24 cellular contexts compared by ENCODE assay signal in genomic region chr11:38835986-38836385, GRCh38.
DNase-seq lines count a peak whose midpoint lies in the region; ATAC-seq, FAIRE-seq and TF ChIP-seq lines count a peak whose summit lies in the region.
"Had no signal": no experiment of that assay in that cellular context is flagged by ENCODE, and none has a peak within 500 bp of the region (broad histone marks: within the 10 kb centered on the region; RNA-seq: fewer than 3 reads in every experiment).

No MANE protein-coding gene starts in this region.

- H3K4me1 Mint-ChIP-seq in T-helper 17 cell, result no peaks in the 10 kb centered on the region
- H3K4me1 Mint-ChIP-seq: B cell, CD14-positive monocyte had no signal

- no peak overlapping the region for H3K4ac ChIP-seq in H1 (replicated peaks; ENCODE audit: insufficient read length, low read depth, low read length)

- H2BK5ac ChIP-seq in H1 (ENCODE audit: low read depth, low read length), result no peak overlapping the region

- no peak overlapping the region for H3K27ac Mint-ChIP-seq in T-helper 17 cell
- H3K27ac Mint-ChIP-seq: B cell; CD14-positive monocyte; T-helper 1 cell treated with Interleukin-12 subunit alpha and Interleukin-12 subunit beta and Interleukin-4 antibody, amounts not matched to agents 30 μg/mL and 1 μg/mL, for 36 hours had no signal

- H3K18ac ChIP-seq in H1 (ENCODE audit: extremely low read depth, low read length), result no peak overlapping the region

- H2AK5ac ChIP-seq in H1 (ENCODE audit: low read depth, low read length), result no peak overlapping the region

- no peak overlapping the region for H3K4me3 Mint-ChIP-seq in T-helper 17 cell
- H3K4me3 Mint-ChIP-seq: B cell; CD14-positive monocyte; T-helper 1 cell treated with Interleukin-12 subunit alpha and Interleukin-12 subunit beta and Interleukin-4 antibody, amounts not matched to agents 30 μg/mL and 1 μg/mL, for 36 hours had no signal

- H3K9ac ChIP-seq in H1 (replicated peaks in 1 of 4; ENCODE audit: extremely low read depth in 1 of 4, low read depth in 3 of 4, low read length in 3 of 4), result no peak overlapping the region

- peak; percentile 6 for DNase-seq in NCI-H748 (lab: John Stamatoyannopoulos, UW; ENCODE audit: unreplicated experiment)
- no peak for DNase-seq in NCI-H748 treated with DMSO at 0.1 percent for 48 hours (lab: John Stamatoyannopoulos, UW)
- DNase-seq in NCI-H2081 treated with DMSO at 0.1 percent for 48 hours (lab: John Stamatoyannopoulos, UW), result peak; percentile 55
- DNase-seq in H1 (ENCODE audit: low read depth in 1 of 2, low spot score in 2 of 2), result no peak
- DNase-seq in activated effector memory CD4-positive, alpha-beta T cell treated with anti-CD3 and anti-CD28 coated beads, Interleukin-2, amount 50 U/mL, for 16 hours, result no peak
- DNase-seq in T-helper 17 cell, result no peak
- DNase-seq: COR-L47, DMS79, HCEC 1CT, MM.1S, NCI-H1092, NCI-H1694, NCI-H510A treated with DMSO at 0.1 percent for 48 hours, OCI-M1 had no signal

- H3K9me3 ChIP-seq in H1 (ENCODE audit: insufficient read depth in 2 of 2, low read depth in 1 of 2, low read length in 1 of 2), result no peaks in the 10 kb centered on the region
- no peaks in the 10 kb centered on the region for H3K9me3 ChIP-seq in T-helper 17 cell (ENCODE audit: control insufficient read depth, low read length, poor library complexity, severe bottlenecking)

- H3K4me2 ChIP-seq in H1 (ENCODE audit: insufficient read depth in 1 of 2, low read depth in 2 of 2, low read length in 2 of 2), result no peak overlapping the region

- no peak overlapping the region for H3K27ac ChIP-seq in H1 (ENCODE audit: low read depth, low read length)
- H3K27ac ChIP-seq: HL-60, SJSA1 had no signal

- no peak overlapping the region for H3K56ac ChIP-seq in H1 (replicated peaks; ENCODE audit: insufficient read length, low read depth, low read length)

- ATAC-seq in GM18517 (IDR thresholded peaks at IDR 0.05; ENCODE audit: unreplicated experiment) (no peak), T-helper 17 cell (no peak)
- ATAC-seq: HepG2, K562, Right ventricle myocardium inferior had no signal

- no peak overlapping the region for H2BK15ac ChIP-seq in H1 (ENCODE audit: low read length)

- no peak overlapping the region for H2BK20ac ChIP-seq in H1 (ENCODE audit: low read length)

- H3K36me3 Mint-ChIP-seq in T-helper 17 cell (ENCODE audit: low read depth), result no peaks in the 10 kb centered on the region
- H3K36me3 Mint-ChIP-seq: CD14-positive monocyte had no signal

- H4K5ac ChIP-seq in H1 (ENCODE audit: insufficient read length, low read depth, low read length), result no peak overlapping the region

- H3K27me3 Mint-ChIP-seq in T-helper 17 cell, result no peaks in the 10 kb centered on the region
- H3K27me3 Mint-ChIP-seq: B cell had no signal

- FAIRE-seq in H1 (lab: Jason Lieb, UNC), result no peak
- FAIRE-seq: HepG2, K562, RCC 7860 had no signal

- H3K79me2 ChIP-seq in H1 (ENCODE audit: control insufficient read depth in 1 of 2, insufficient read depth in 2 of 2, low read length in 2 of 2), result no peaks in the 10 kb centered on the region

- no peak overlapping the region for H4K91ac ChIP-seq in H1 (replicated peaks; ENCODE audit: insufficient read length, low read length)

- H4K8ac ChIP-seq in H1 (ENCODE audit: extremely low read depth, insufficient read depth, low read length), result no peak overlapping the region

- no peaks in the 10 kb centered on the region for H3K27me3 ChIP-seq in H1 (replicated peaks in 1 of 4; ENCODE audit: control insufficient read depth in 3 of 4, extremely low read depth in 1 of 4, insufficient read depth in 3 of 4, low read length in 3 of 4)
- H3K27me3 ChIP-seq: SJSA1 had no signal

- H3K79me1 ChIP-seq in H1 (ENCODE audit: low read depth, low read length), result no peaks in the 10 kb centered on the region

- no peak for TF ChIP-seq EP300 in H1 (IDR thresholded peaks at IDR 0.05; ENCODE audit: borderline replicate concordance in 1 of 2, low read depth in 2 of 2, low read length in 2 of 2)

- no peak overlapping the region for H2BK12ac ChIP-seq in H1 (ENCODE audit: low read depth, low read length)

- WGBS in H1 (ENCODE audit: extremely low coverage in 1 of 2, insufficient coverage in 1 of 2, insufficient read length in 1 of 2, insufficient replicate concordance in 2 of 2, low coverage in 1 of 2, low lambda C conversion rate in 2 of 2, missing lambda C conversion rate in 1 of 2), 2 experiments, result 90% methylated on average over 4 of the region's 4 CpGs; no CpG with 5 or more reads in 1 of the 2 experiments

- no peak overlapping the region for H2BK120ac ChIP-seq in H1 (replicated peaks; ENCODE audit: low read depth, low read length)

- CTCF ChIA-PET in H1 (lab: Charles Lee; ENCODE audit: partially characterized antibody), result interaction anchor here (2.2 kb wide), 1 partner anchor 11 kb away, joined by 7 read pairs; no protein-coding TSS in a partner anchor

- H3K23ac ChIP-seq in H1 (ENCODE audit: insufficient read length), result no peak overlapping the region

- H3K4me3 ChIP-seq in H1 (ENCODE audit: extremely low read depth in 1 of 4, insufficient read depth in 2 of 4, low read depth in 3 of 4, low read length in 4 of 4), result no peak overlapping the region
- H3K4me3 ChIP-seq: K562, SJSA1 had no signal

- no peaks in the 10 kb centered on the region for H4K20me1 ChIP-seq in H1 (replicated peaks in 1 of 2; ENCODE audit: control insufficient read depth in 1 of 2, insufficient read depth in 2 of 2, low read length in 2 of 2)

- no peaks in the 10 kb centered on the region for H3K23me2 ChIP-seq in H1 (ENCODE audit: low read depth, low read length)

- H2AFZ ChIP-seq in H1 (ENCODE audit: low read length), result peak overlapping the region; percentile 74; the same call in 1 of the 2 replicates

- no peaks in the 10 kb centered on the region for H3K36me3 ChIP-seq in H1 (ENCODE audit: control insufficient read depth in 2 of 4, insufficient read depth in 4 of 4, low read length in 3 of 4)
- H3K36me3 ChIP-seq: SJSA1 had no signal

- TF ChIP-seq RAD21 in H1 (IDR thresholded peaks at IDR 0.05 in 1 of 2, conservative IDR thresholded peaks at IDR 0.05 in 1 of 2; ENCODE audit: low read depth in 2 of 2, low read length in 2 of 2), result no peak

- 0 out of 7 replicates have a peak, but pooled peaks cover 0 to 5% (median 0%) of the 10 kb centered on the region in 4 experiments for H3K4me1 ChIP-seq in H1 (replicated peaks in 1 of 4; ENCODE audit: control insufficient read depth in 3 of 4, insufficient read depth in 4 of 4, low read length in 3 of 4)
- H3K4me1 ChIP-seq: SJSA1 had no signal

- no peak for TF ChIP-seq POLR2A in H1 (IDR thresholded peaks at IDR 0.05; ENCODE audit: control extremely low read depth in 1 of 2, low read depth in 2 of 2, low read length in 2 of 2)

- POLR2A ChIA-PET in H1 (lab: Charles Lee; ENCODE audit: partially characterized antibody), result no interaction called here

- no peak for TF ChIP-seq CTCF in H1 (IDR thresholded peaks at IDR 0.05; ENCODE audit: control extremely low read depth in 1 of 3, insufficient read depth in 1 of 3, low read depth in 1 of 3, low read length in 3 of 3)

- no peak overlapping the region for H3K14ac ChIP-seq in H1 (ENCODE audit: insufficient read length)

TF ChIP-seq in H1, 55 proteins besides CTCF, POLR2A, EP300 and RAD21:
- no peak for TF ChIP-seq KDM4A (IDR thresholded peaks at IDR 0.05; ENCODE audit: low read depth, low read length, severe bottlenecking)
- no peak for TF ChIP-seq SP1 (IDR thresholded peaks at IDR 0.05; ENCODE audit: low read depth, low read length)
- TF ChIP-seq TAF1 (IDR thresholded peaks at IDR 0.05; ENCODE audit: low read depth, low read length), result no peak
- no peak for TF ChIP-seq TAF7 (optimal IDR thresholded peaks at IDR 0.05; ENCODE audit: borderline replicate concordance, low read depth, low read length)
- TF ChIP-seq CREB1 (IDR thresholded peaks at IDR 0.05), result no peak
- no peak for TF ChIP-seq EZH2 (IDR thresholded peaks at IDR 0.05; ENCODE audit: low read depth, low read length, severe bottlenecking)
- no peak for TF ChIP-seq ATF2 (IDR thresholded peaks at IDR 0.05; ENCODE audit: low read length)
- no peak for TF ChIP-seq SIRT6 (IDR thresholded peaks at IDR 0.05; ENCODE audit: low read length)
- no peak for TF ChIP-seq SP4 (IDR thresholded peaks at IDR 0.05; ENCODE audit: low read length)

Comparison
In these comparisons a context has a peak if more than half of its experiments do, and no peak if none do; other contexts are left out.
1. DNase-seq: peak in NCI-H748 (single experiment) and NCI-H2081 treated with DMSO at 0.1 percent for 48 hours (single experiment); none in NCI-H748 treated with DMSO at 0.1 percent for 48 hours (single experiment), H1 (0 of 2), activated effector memory CD4-positive, alpha-beta T cell treated with anti-CD3 and anti-CD28 coated beads, Interleukin-2, amount 50 U/mL, for 16 hours (single experiment) and T-helper 17 cell (0 of 3).